ENCODE assay signal across 12 cellular contexts in genomic region chr9:105637787-105638395, GRCh38. TPM values are rescaled to one million over a fixed set of nuclear protein-coding genes. Genes with fewer than 3 reads are reported as not detected.
DNase-seq lines count a peak whose midpoint lies in the region; ATAC-seq and TF ChIP-seq lines count a peak whose summit lies in the region.
"Had no signal": no experiment of that assay in that cellular context is flagged by ENCODE, and none has a peak within 500 bp of the region (broad histone marks: within the 10 kb centered on the region; RNA-seq: fewer than 3 reads in every experiment).

No MANE protein-coding gene starts in this region.

- H3K79me2 ChIP-seq in MM.1S (ENCODE audit: low read length) (no peaks in the 10 kb centered on the region), osteoblast (ENCODE audit: insufficient read depth, low read length) (no peaks in the 10 kb centered on the region)

- DNase-seq in GM10248 (ENCODE audit: extremely low spot score) (no peak), MM.1S (peak; percentile 10), chondrocyte (ENCODE audit: low spot score) (no peak), osteoblast (ENCODE audit: insufficient read length, low spot score, missing footprints) (no peak), anterior cingulate cortex (lab: John Stamatoyannopoulos, UW) (no peak), NCI-H2196 treated with DMSO at 0.1 percent for 48 hours (lab: John Stamatoyannopoulos, UW; ENCODE audit: unreplicated experiment) (no peak), AG08396 (ENCODE audit: low spot score) (no peak)
- DNase-seq: activated CD4-positive, alpha-beta T cell treated with anti-CD3 and anti-CD28 coated beads for 4 hours; activated naive CD8-positive, alpha-beta T cell treated with anti-CD3 and anti-CD28 coated beads for 36 hours; NK-92 treated with Interleukin-12 subunit alpha and Interleukin-12 subunit beta, amount 100 ng/mL, for 24 hours had no signal

- no peak overlapping the region for H3K4me2 ChIP-seq in MM.1S (ENCODE audit: low read depth, low read length)
- no peak overlapping the region for H3K4me2 ChIP-seq in osteoblast (ENCODE audit: insufficient read depth, low read length)

- H3K4me3 ChIP-seq in MM.1S (ENCODE audit: low read length), result no peak overlapping the region
- no peak overlapping the region for H3K4me3 ChIP-seq in osteoblast (ENCODE audit: insufficient read depth, low read length)

- no peak overlapping the region for H3K9ac ChIP-seq in MM.1S (ENCODE audit: low read length)

- POLR2A ChIA-PET in GM10248 (lab: Yijun Ruan, JAX), result no interaction called here

- H3K4me1 ChIP-seq in MM.1S (ENCODE audit: low read length) (no peaks in the 10 kb centered on the region), osteoblast (ENCODE audit: insufficient read depth, low read length) (no peaks in the 10 kb centered on the region)

- no peak overlapping the region for H3K27ac Mint-ChIP-seq in chondrocyte (ENCODE audit: unreplicated experiment)
- H3K27ac Mint-ChIP-seq: activated naive CD8-positive, alpha-beta T cell treated with anti-CD3 and anti-CD28 coated beads for 36 hours had no signal

- no peaks in the 10 kb centered on the region for H3K27me3 Mint-ChIP-seq in chondrocyte (ENCODE audit: low read depth)
- H3K27me3 Mint-ChIP-seq: activated naive CD8-positive, alpha-beta T cell treated with anti-CD3 and anti-CD28 coated beads for 36 hours had no signal

- peaks cover 22% of the 10 kb centered on the region for H3K36me3 Mint-ChIP-seq in chondrocyte (ENCODE audit: low read depth)

- H3K9me2 ChIP-seq in MM.1S (replicated peaks; ENCODE audit: insufficient read depth, low read length), result no peaks in the 10 kb centered on the region

- H3F3A ChIP-seq in MM.1S (ENCODE audit: insufficient read depth, low read length), result no peaks in the 10 kb centered on the region

- no peaks in the 10 kb centered on the region for H4K20me1 ChIP-seq in MM.1S (ENCODE audit: insufficient read depth, low read length)
- H4K20me1 ChIP-seq in osteoblast (ENCODE audit: insufficient read depth, low read length), result no peaks in the 10 kb centered on the region

- H3K27me3 ChIP-seq in MM.1S (replicated peaks; ENCODE audit: insufficient read depth, low read length) (no peaks in the 10 kb centered on the region), osteoblast (ENCODE audit: insufficient read depth, low read length) (no peaks in the 10 kb centered on the region)

- H3K4me3 Mint-ChIP-seq in chondrocyte (ENCODE audit: unreplicated experiment), result no peak overlapping the region
- H3K4me3 Mint-ChIP-seq: activated naive CD8-positive, alpha-beta T cell treated with anti-CD3 and anti-CD28 coated beads for 36 hours had no signal

- H3K36me3 ChIP-seq in MM.1S (replicated peaks; ENCODE audit: insufficient read depth, low read length), result no peaks in the 10 kb centered on the region
- H3K36me3 ChIP-seq in osteoblast (ENCODE audit: insufficient read depth, low read length), result no peaks in the 10 kb centered on the region

- H2AFZ ChIP-seq in MM.1S (ENCODE audit: low read length) (no peak overlapping the region), osteoblast (ENCODE audit: low read length) (no peak overlapping the region)

- H3K27ac ChIP-seq in MM.1S (ENCODE audit: low read length) (no peak overlapping the region), osteoblast (ENCODE audit: low read depth, low read length) (no peak overlapping the region)

- CTCF ChIA-PET in GM10248 (lab: Yijun Ruan, JAX), result interaction anchor here (0.8 to 6.2 kb wide), 14 partner anchors 8 to 243 kb away, joined by 3 to 35 read pairs (median 3); partner anchors contain the start of gene TMEM38B

- no peaks in the 10 kb centered on the region for H3K4me1 Mint-ChIP-seq in chondrocyte (ENCODE audit: low read depth)

- TF ChIP-seq CTCF in GM10248 (IDR thresholded peaks at IDR 0.05; ENCODE audit: control extremely low read depth, extremely low read depth, low read depth, missing control alignments) (peak; percentile 31), MM.1S (IDR thresholded peaks at IDR 0.05; ENCODE audit: low read length) (peak; percentile 47), chondrocyte (IDR thresholded peaks at IDR 0.05) (peak; percentile 73), osteoblast (IDR thresholded peaks at IDR 0.05; ENCODE audit: extremely low read depth, low read depth, low read length) (peak; percentile 57)

- H3K9me3 Mint-ChIP-seq in chondrocyte (ENCODE audit: low read depth), result peaks cover 11% of the 10 kb centered on the region
- H3K9me3 Mint-ChIP-seq: activated naive CD8-positive, alpha-beta T cell treated with anti-CD3 and anti-CD28 coated beads for 36 hours had no signal

- H3K9me3 ChIP-seq in MM.1S (replicated peaks; ENCODE audit: insufficient read depth, low read length) (no peaks in the 10 kb centered on the region), osteoblast (ENCODE audit: low read depth, low read length) (no peaks in the 10 kb centered on the region)

- no peak for ATAC-seq in GM21529 (IDR thresholded peaks at IDR 0.05; ENCODE audit: unreplicated experiment)

RNA-seq across cellular contexts. Expression of gene TAL2, which starts 24.4 kb away (rescaled TPM):
- total RNA-seq in chondrocyte, result not detected in 3 replicates
- total RNA-seq in osteoblast, result 0.36 and 0.59 TPM in 2 replicates
- total RNA-seq: activated naive CD8-positive, alpha-beta T cell treated with anti-CD3 and anti-CD28 coated beads for 36 hours; glomerular endothelial cell had no signal

RNA-seq across cellular contexts. Expression of gene TMEM38B, which starts 56.5 kb away (rescaled TPM):
- total RNA-seq in chondrocyte, result 12.1 to 15.6 TPM (median 12.6 TPM) in 3 replicates
- total RNA-seq in osteoblast, result 22.4 and 25.0 TPM in 2 replicates
